ENCODE assay signal across 8 cellular contexts in the genomic region with DNA sequence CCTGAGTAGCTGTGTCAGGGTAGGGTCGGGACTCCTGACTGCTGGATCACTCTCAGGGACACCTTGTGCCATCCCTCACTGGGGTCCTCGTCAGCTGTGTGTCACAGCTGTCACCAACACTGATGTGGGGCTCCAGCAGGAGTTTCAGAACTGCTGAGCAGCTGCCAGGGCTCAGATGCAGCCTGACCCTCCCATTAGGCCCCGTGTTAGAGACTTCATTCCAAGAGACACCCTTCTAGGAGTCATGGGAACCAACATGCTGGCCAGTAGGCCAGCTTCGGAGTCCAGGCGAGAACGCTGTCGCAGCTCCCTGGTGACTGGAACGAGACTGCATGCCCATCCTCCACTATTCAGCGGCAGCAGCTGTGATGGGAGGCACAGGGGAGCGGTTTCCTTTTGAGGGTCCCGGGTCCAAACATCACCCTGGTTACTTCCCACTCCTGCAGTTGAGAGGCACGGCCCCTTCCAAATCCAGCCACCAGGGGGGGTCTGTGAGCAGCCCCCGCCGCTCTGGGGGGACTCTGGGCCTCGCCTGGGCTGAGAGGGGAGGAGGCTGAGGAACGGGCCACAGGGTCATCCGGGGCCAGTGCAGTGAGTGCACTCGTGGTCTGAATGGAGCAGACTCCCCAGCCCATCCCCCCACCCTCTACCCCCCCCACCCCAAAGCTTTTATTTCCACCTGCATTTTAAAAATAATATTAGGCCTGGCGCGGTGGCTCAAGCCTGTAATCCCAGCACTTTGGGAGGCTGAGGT. TPM values are rescaled to one million over a fixed set of nuclear protein-coding genes. Genes with fewer than 3 reads are reported as not detected.
DNase-seq lines count a peak whose midpoint lies in the region; TF ChIP-seq lines count a peak whose summit lies in the region.

No MANE protein-coding gene starts in this region.

- DNase-seq in DMS114 treated with DMSO at 0.1 percent for 48 hours (lab: John Stamatoyannopoulos, UW; ENCODE audit: unreplicated experiment) (peak; percentile 10), T47D (ENCODE audit: low read depth in 1 of 2, low spot score in 1 of 2) (peak; percentile 48 to 49), kidney tubule cell (ENCODE audit: low spot score) (peak; percentile 46), GOT3 (lab: John Stamatoyannopoulos, UW) (no peak), NCI-H128 (lab: John Stamatoyannopoulos, UW; ENCODE audit: unreplicated experiment) (no peak)
- peak; percentile 58 to 64 (median 61) for DNase-seq in stimulated activated CD4-positive, alpha-beta T cell treated with anti-CD3 and anti-CD28 coated beads, TNF-alpha, amount 100 ng/mL, for 4 hours (ENCODE audit: low read depth in 3 of 3)

- no peaks in the 10 kb centered on the region for H3K36me3 Mint-ChIP-seq in IgD-negative memory B cell

- H3K27me3 Mint-ChIP-seq in IgD-negative memory B cell: no peaks in the 10 kb centered on the region

- H3K27ac ChIP-seq in VCaP: no peak overlapping the region

- TF ChIP-seq CTCF in VCaP (conservative IDR thresholded peaks at IDR 0.05): peak; percentile 86

- H3K9me3 Mint-ChIP-seq in IgD-negative memory B cell: no peaks in the 10 kb centered on the region

- peaks cover 40 to 47% (median 43%) of the 10 kb centered on the region in 3 donors for H3K4me1 Mint-ChIP-seq in IgD-negative memory B cell

- in situ Hi-C loops in T47D (cut with HindIII; ENCODE audit: low pct_unique_long_range_greater_than_20kb, low sequenced_read_pairs): no loop called here

- peak overlapping the region in 2 of 4 donors; percentile 14 to 45 for H3K4me3 Mint-ChIP-seq in IgD-negative memory B cell

- peak overlapping the region; percentile 89 to 99 (median 95) for H3K27ac Mint-ChIP-seq in IgD-negative memory B cell

RNA-seq across cellular contexts. Expression of gene TCF7, which starts 12.6 kb away (rescaled TPM):
- 41.7 TPM for polyA plus RNA-seq in IgD-negative memory B cell

Comparison
In these comparisons a context has a peak if more than half of its experiments do, and no peak if none do; other contexts are left out.
1. DNase-seq: peak in DMS114 treated with DMSO at 0.1 percent for 48 hours (single experiment), T47D (2 of 2), kidney tubule cell (single experiment) and stimulated activated CD4-positive, alpha-beta T cell treated with anti-CD3 and anti-CD28 coated beads, TNF-alpha, amount 100 ng/mL, for 4 hours (3 of 3); none in GOT3 (single experiment) and NCI-H128 (single experiment).